8 cellular contexts compared by ENCODE assay signal in genomic region chr15:42736793-42737528, GRCh38. TPM values are rescaled to one million over a fixed set of nuclear protein-coding genes. Genes with fewer than 3 reads are reported as not detected.
DNase-seq lines count a peak whose midpoint lies in the region; ATAC-seq, FAIRE-seq and TF ChIP-seq lines count a peak whose summit lies in the region.

A gene with protein sequence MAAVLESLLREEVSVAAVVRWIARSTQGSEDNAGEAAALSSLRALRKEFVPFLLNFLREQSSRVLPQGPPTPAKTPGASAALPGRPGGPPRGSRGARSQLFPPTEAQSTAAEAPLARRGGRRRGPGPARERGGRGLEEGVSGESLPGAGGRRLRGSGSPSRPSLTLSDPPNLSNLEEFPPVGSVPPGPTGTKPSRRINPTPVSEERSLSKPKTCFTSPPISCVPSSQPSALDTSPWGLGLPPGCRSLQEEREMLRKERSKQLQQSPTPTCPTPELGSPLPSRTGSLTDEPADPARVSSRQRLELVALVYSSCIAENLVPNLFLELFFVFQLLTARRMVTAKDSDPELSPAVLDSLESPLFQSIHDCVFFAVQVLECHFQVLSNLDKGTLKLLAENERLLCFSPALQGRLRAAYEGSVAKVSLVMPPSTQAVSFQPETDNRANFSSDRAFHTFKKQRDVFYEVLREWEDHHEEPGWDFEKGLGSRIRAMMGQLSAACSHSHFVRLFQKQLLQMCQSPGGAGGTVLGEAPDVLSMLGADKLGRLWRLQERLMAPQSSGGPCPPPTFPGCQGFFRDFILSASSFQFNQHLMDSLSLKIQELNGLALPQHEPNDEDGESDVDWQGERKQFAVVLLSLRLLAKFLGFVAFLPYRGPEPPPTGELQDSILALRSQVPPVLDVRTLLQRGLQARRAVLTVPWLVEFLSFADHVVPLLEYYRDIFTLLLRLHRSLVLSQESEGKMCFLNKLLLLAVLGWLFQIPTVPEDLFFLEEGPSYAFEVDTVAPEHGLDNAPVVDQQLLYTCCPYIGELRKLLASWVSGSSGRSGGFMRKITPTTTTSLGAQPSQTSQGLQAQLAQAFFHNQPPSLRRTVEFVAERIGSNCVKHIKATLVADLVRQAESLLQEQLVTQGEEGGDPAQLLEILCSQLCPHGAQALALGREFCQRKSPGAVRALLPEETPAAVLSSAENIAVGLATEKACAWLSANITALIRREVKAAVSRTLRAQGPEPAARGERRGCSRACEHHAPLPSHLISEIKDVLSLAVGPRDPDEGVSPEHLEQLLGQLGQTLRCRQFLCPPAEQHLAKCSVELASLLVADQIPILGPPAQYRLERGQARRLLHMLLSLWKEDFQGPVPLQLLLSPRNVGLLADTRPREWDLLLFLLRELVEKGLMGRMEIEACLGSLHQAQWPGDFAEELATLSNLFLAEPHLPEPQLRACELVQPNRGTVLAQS (minus strand): TSS chr15:42737128. CDS start chr15:42737102, 26 bp downstream.

- no peaks in the 10 kb centered on the region for H3K27me3 ChIP-seq in CD8-positive, alpha-beta memory T cell (ENCODE audit: insufficient read depth, low read length, poor library complexity, severe bottlenecking)
- no peaks in the 10 kb centered on the region for H3K27me3 ChIP-seq in OCI-LY1 (ENCODE audit: insufficient read depth, low read length)
- no peaks in the 10 kb centered on the region for H3K27me3 ChIP-seq in endothelial cell of umbilical vein (ENCODE audit: control insufficient read depth in 2 of 2, insufficient read depth in 2 of 2, low read length in 2 of 2)

- peak within 1 kb of the TSS; percentile 79 for H3K4me3 ChIP-seq in CD8-positive, alpha-beta memory T cell (ENCODE audit: low read length)
- H3K4me3 ChIP-seq in OCI-LY1 (ENCODE audit: low read depth, low read length, poor library complexity, severe bottlenecking) = peak within 1 kb of the TSS; percentile 92
- peak within 1 kb of the TSS; percentile 47 to 98 (median 71) for H3K4me3 ChIP-seq in endothelial cell of umbilical vein (replicated peaks in 1 of 3; ENCODE audit: insufficient read depth in 1 of 3, low read depth in 1 of 3, low read length in 3 of 3)

- peak; percentile 27 for ATAC-seq in GM19468 (IDR thresholded peaks at IDR 0.05; ENCODE audit: extremely low read depth, unreplicated experiment)

- peak within 1 kb of the TSS; percentile 81 to 93 (median 82) for H3K4me3 Mint-ChIP-seq in CD8-positive, alpha-beta memory T cell

- H2AFZ ChIP-seq in OCI-LY1 (ENCODE audit: low read length) = 0 out of 2 replicates have a peak within 1 kb of the TSS, but pooled peaks have one; percentile 60
- peak within 1 kb of the TSS; percentile 97 for H2AFZ ChIP-seq in endothelial cell of umbilical vein (ENCODE audit: low read depth, low read length)

- H3K9me3 Mint-ChIP-seq in CD8-positive, alpha-beta memory T cell = no peaks in the 10 kb centered on the region

- H3K9ac ChIP-seq in OCI-LY1 (ENCODE audit: low read length) (peak within 1 kb of the TSS; percentile 85), endothelial cell of umbilical vein (replicated peaks; ENCODE audit: extremely low read depth, insufficient read depth, low read length) (peak within 1 kb of the TSS; percentile 80)

- H4K20me1 ChIP-seq in OCI-LY1 (ENCODE audit: insufficient read depth, low read length) (no peaks in the 10 kb centered on the region), endothelial cell of umbilical vein (replicated peaks; ENCODE audit: control insufficient read depth, extremely low read depth, insufficient read depth, low read length) (no peaks in the 10 kb centered on the region)

- no peaks in the 10 kb centered on the region for H3K27me3 Mint-ChIP-seq in CD8-positive, alpha-beta memory T cell

- H3K9me3 ChIP-seq in CD8-positive, alpha-beta memory T cell (ENCODE audit: low read length) = no peaks in the 10 kb centered on the region
- no peaks in the 10 kb centered on the region for H3K9me3 ChIP-seq in OCI-LY1 (ENCODE audit: low read length)
- no peaks in the 10 kb centered on the region for H3K9me3 ChIP-seq in endothelial cell of umbilical vein (replicated peaks; ENCODE audit: control insufficient read depth, insufficient read depth, low read length)

- POLR2A ChIA-PET in CD8-positive, alpha-beta memory T cell (lab: Charles Lee) = no interaction called here
- POLR2A ChIA-PET in endothelial cell of umbilical vein (lab: Charles Lee) = no interaction called here

- DNase-seq in CD8-positive, alpha-beta memory T cell = peak; percentile 85 to 94 (median 91)
- DNase-seq in HT-29 (ENCODE audit: low spot score) (peak; percentile 89), endothelial cell of umbilical vein (ENCODE audit: low read depth, low spot score) (peak; percentile 88), midbrain (lab: John Stamatoyannopoulos, UW) (peak; percentile 82)
- DNase-seq in activated CD8-positive, alpha-beta memory T cell treated with anti-CD3 and anti-CD28 coated beads, Interleukin-2, amount 50 U/mL, for 4 hours = peak; percentile 93
- peak; percentile 79 to 88 for DNase-seq in stimulated activated CD8-positive, alpha-beta memory T cell treated with anti-CD3 and anti-CD28 coated beads, Interleukin-15, amount 100 ng/mL, for 4 hours (ENCODE audit: low read depth in 2 of 2)

- H3K4me1 ChIP-seq in CD8-positive, alpha-beta memory T cell (ENCODE audit: insufficient read depth, low read length) = peaks cover 12% of the 10 kb centered on the region
- H3K4me1 ChIP-seq in OCI-LY1 (ENCODE audit: insufficient read depth, low read length, severe bottlenecking) = peaks cover 25% of the 10 kb centered on the region
- peaks cover 11% of the 10 kb centered on the region for H3K4me1 ChIP-seq in endothelial cell of umbilical vein (ENCODE audit: control insufficient read depth, extremely low read depth, insufficient read depth, low read length)

- dilution Hi-C loops in endothelial cell of umbilical vein (cut with MboI; ENCODE audit: extremely low pct_ligation_motif_present, low sequenced_read_pairs) = no loop called here

- H3K79me2 ChIP-seq in OCI-LY1 (ENCODE audit: insufficient read depth, low read length) (no peaks in the 10 kb centered on the region), endothelial cell of umbilical vein (ENCODE audit: control insufficient read depth, insufficient read depth, low read length) (peaks cover 9% of the 10 kb centered on the region)

- TF ChIP-seq CTCF in OCI-LY1 (IDR thresholded peaks at IDR 0.05; ENCODE audit: low read length) (no peak), endothelial cell of umbilical vein (IDR thresholded peaks at IDR 0.05; ENCODE audit: extremely low read depth in 1 of 2, insufficient read depth in 1 of 2, low read depth in 1 of 2, low read length in 2 of 2) (no peak)

- BruUV-seq in endothelial cell of umbilical vein (replicated peaks; lab: Mats Ljungman, UMichigan) = no TSS peak

- no peaks in the 10 kb centered on the region for H3K9me2 ChIP-seq in OCI-LY1 (ENCODE audit: low read depth, low read length)

- H3K9me1 ChIP-seq in endothelial cell of umbilical vein (replicated peaks; ENCODE audit: control insufficient read depth, extremely low read depth, insufficient read depth, low read length) = no peaks in the 10 kb centered on the region

- H3K4me2 ChIP-seq in OCI-LY1 (ENCODE audit: low read length) (peak within 1 kb of the TSS; percentile 91), endothelial cell of umbilical vein (ENCODE audit: insufficient read depth, low read length) (peak within 1 kb of the TSS; percentile 84)

- peak within 1 kb of the TSS; percentile 74 to 88 (median 88) for H3K27ac Mint-ChIP-seq in CD8-positive, alpha-beta memory T cell

- peak; percentile 76 for FAIRE-seq in endothelial cell of umbilical vein (lab: Jason Lieb, UNC)

- H3K36me3 ChIP-seq in CD8-positive, alpha-beta memory T cell (ENCODE audit: insufficient read depth, low read length) = peaks cover 11% of the 10 kb centered on the region
- H3K36me3 ChIP-seq in OCI-LY1 (ENCODE audit: insufficient read depth, low read length) (peaks cover 29% of the 10 kb centered on the region; the same call in 1 of the 2 replicates), endothelial cell of umbilical vein (ENCODE audit: control insufficient read depth in 2 of 2, extremely low read depth in 1 of 2, insufficient read depth in 2 of 2, low read length in 2 of 2) (peaks cover 3 to 19% of the 10 kb centered on the region in 2 experiments)

- TF ChIP-seq POLR2A in endothelial cell of umbilical vein (IDR thresholded peaks at IDR 0.05; ENCODE audit: low read depth, low read length) = peak; percentile 80

- H3K27ac ChIP-seq in CD8-positive, alpha-beta memory T cell (ENCODE audit: low read depth, low read length) = peak within 1 kb of the TSS; percentile 73
- peak within 1 kb of the TSS; percentile 72 for H3K27ac ChIP-seq in OCI-LY1 (ENCODE audit: low read depth, low read length, poor library complexity, severe bottlenecking)
- H3K27ac ChIP-seq in endothelial cell of umbilical vein (ENCODE audit: insufficient read depth, low read depth, low read length) = peak within 1 kb of the TSS; percentile 63

- CTCF ChIA-PET in CD8-positive, alpha-beta memory T cell (lab: Charles Lee) = interaction anchor here (0.9 to 1.9 kb wide), 2 partner anchors 33 to 189 kb away, joined by 3 to 4 read pairs; no protein-coding TSS in a partner anchor
- CTCF ChIA-PET in endothelial cell of umbilical vein (lab: Charles Lee) = interaction anchor here (1.5 to 5.5 kb wide), 2 partner anchors 15 to 190 kb away, joined by 5 to 67 read pairs; no protein-coding TSS in a partner anchor

- intact Hi-C loops in endothelial cell of umbilical vein (cut with micrococcal nuclease) = loop anchor here (1.0 kb wide), 2 partner anchors 184 to 189 kb away; no protein-coding TSS in a partner anchor

- H3K36me3 Mint-ChIP-seq in CD8-positive, alpha-beta memory T cell = peaks cover 0 to 33% (median 9%) of the 10 kb centered on the region in 3 donors

- peaks cover 16 to 28% (median 24%) of the 10 kb centered on the region in 3 donors for H3K4me1 Mint-ChIP-seq in CD8-positive, alpha-beta memory T cell

- no peaks in the 10 kb centered on the region for H3F3A ChIP-seq in OCI-LY1 (ENCODE audit: insufficient read depth, low read length)

TF ChIP-seq in endothelial cell of umbilical vein, 7 proteins besides CTCF, POLR2A, EP300 and RAD21:
- TF ChIP-seq POLR2AphosphoS5 (IDR thresholded peaks at IDR 0.05; ENCODE audit: insufficient read depth, low read depth, low read length) = peak; percentile 81
- TF ChIP-seq GATA2 (IDR thresholded peaks at IDR 0.05; ENCODE audit: insufficient read depth, insufficient read length, low read depth, low read length) = no peak
TF ChIP-seq in endothelial cell of umbilical vein: peak in this region for 1.

RNA-seq across cellular contexts. Expression of the gene that starts here (rescaled TPM):
- total RNA-seq in CD8-positive, alpha-beta memory T cell = 10 to 100 TPM; 24.7 to 24.8 TPM
- 11.2 TPM for polyA plus RNA-seq in CD8-positive, alpha-beta memory T cell
- 15.2 and 28.4 TPM in 2 replicates for total RNA-seq in HT-29 (2014; rRNA removed; shearing (Covaris generic))
- 23.4 and 25.9 TPM in 2 replicates for total RNA-seq in endothelial cell of umbilical vein
- 6.5 and 7.2 TPM in 2 replicates for polyA plus RNA-seq in endothelial cell of umbilical vein
- 6.2 and 6.3 TPM in 2 replicates for polyA plus RNA-seq in endothelial cell of umbilical vein (2011; cell fraction: cytosol; rRNA removed)
- polyA plus RNA-seq in endothelial cell of umbilical vein (2011; cell fraction: nucleus; rRNA removed) = 23.9 and 26.1 TPM in 2 replicates
- polyA plus RNA-seq in endothelial cell of umbilical vein (2012) = 7.7 and 8.9 TPM in 2 replicates
- polyA minus RNA-seq in endothelial cell of umbilical vein = 11.1 and 12.8 TPM in 2 replicates
- 7.1 TPM for polyA minus RNA-seq in endothelial cell of umbilical vein (2011; cell fraction: cytosol; rRNA and poly(A)+ RNA removed)
- polyA minus RNA-seq in endothelial cell of umbilical vein (2011; cell fraction: nucleus; rRNA and poly(A)+ RNA removed) = 8.8 and 9.4 TPM in 2 replicates

Comparison
In these comparisons a context has a peak if more than half of its experiments do, and no peak if none do; other contexts are left out.
1. Peak in every context shown above with its lines: DNase-seq, ATAC-seq, H3K4me3 ChIP-seq and H3K27ac ChIP-seq.